38 cellular contexts compared by ENCODE assay signal in genomic region chr1:67184838-67185421, GRCh38. TPM values are rescaled to one million over a fixed set of nuclear protein-coding genes. Genes with fewer than 3 reads are reported as not detected.
"Had no signal": no experiment of that assay in that cellular context is flagged by ENCODE, and none has a peak within 500 bp of the region (broad histone marks: within the 10 kb centered on the region; RNA-seq: fewer than 3 reads in every experiment).

No MANE protein-coding gene starts in this region.

- ATAC-seq: foreskin keratinocyte; gastroesophageal sphincter; heart left ventricle; left cardiac atrium; left lung; naive thymus-derived CD4-positive, alpha-beta T cell; sciatic nerve; stimulated activated naive CD8-positive, alpha-beta T cell treated with anti-CD3 and anti-CD28 coated beads, Interleukin-15, Interleukin-2, amounts not matched to agents 100 U/mL and 50 U/mL, for 24 hours had no signal

- H3K27me3 ChIP-seq: esophagus muscularis mucosa, gastroesophageal sphincter, left lung, right atrium auricular region, testis, tibial artery had no signal

- H3K9me3 Mint-ChIP-seq: type B pancreatic cell had no signal

- H3K4me2 ChIP-seq: smooth muscle cell had no signal

- H3K27ac Mint-ChIP-seq: naive thymus-derived CD4-positive, alpha-beta T cell; nephron progenitor cell; type B pancreatic cell had no signal

- H3K4me1 ChIP-seq: esophagus muscularis mucosa, foreskin keratinocyte, gastroesophageal sphincter, heart left ventricle, left lung, prostate gland, right atrium auricular region, testis, tibial artery had no signal

- FAIRE-seq: islet of Langerhans had no signal

- H3K36me3 Mint-ChIP-seq: type B pancreatic cell had no signal

- DNase-seq: dermis blood vessel endothelial cell; effector memory CD4-positive, alpha-beta T cell; foreskin keratinocyte; heart left ventricle; hippocampal formation; left cardiac atrium; left lung; mesendoderm; midbrain; naive thymus-derived CD4-positive, alpha-beta T cell; nephron progenitor cell; nucleus accumbens; stimulated activated CD4-positive, alpha-beta T cell treated with anti-CD3 and anti-CD28 coated beads, Interleukin-12 subunit alpha, Interleukin-12 subunit beta, amount 100 ng/mL, for 4 hours; stimulated activated CD4-positive, alpha-beta T cell treated with anti-CD3 and anti-CD28 coated beads, Interleukin-1b, Interleukin-23, amount 100 ng/mL, for 48 hours; stimulated activated CD4-positive, alpha-beta T cell treated with anti-CD3 and anti-CD28 coated beads, Interleukin-4, amount 100 ng/mL, for 1 hour; stimulated activated CD8-positive, alpha-beta memory T cell treated with anti-CD3 and anti-CD28 coated beads, Interleukin-4, amount 100 ng/mL, for 48 hours; stimulated activated naive CD8-positive, alpha-beta T cell treated with anti-CD3 and anti-CD28 coated beads, Interleukin-15, Interleukin-2, amounts not matched to agents 100 U/mL and 50 U/mL, for 24 hours; substantia nigra; testis; tibial artery had no signal

- H3K4me1 Mint-ChIP-seq: nephron progenitor cell had no signal

- H3K4me3 ChIP-seq: coronary artery, esophagus muscularis mucosa, gastroesophageal sphincter, heart left ventricle, left lung, prostate gland, right atrium auricular region, smooth muscle cell, testis, tibial artery had no signal

- H3K9me3 ChIP-seq: esophagus muscularis mucosa, gastroesophageal sphincter, heart left ventricle, left lung, prostate gland, right atrium auricular region, testis, tibial artery had no signal

- H3K4me3 Mint-ChIP-seq: naive thymus-derived CD4-positive, alpha-beta T cell; nephron progenitor cell; type B pancreatic cell had no signal

- H3K36me3 ChIP-seq: esophagus muscularis mucosa, gastroesophageal sphincter, heart left ventricle, left lung, prostate gland, right atrium auricular region, tibial artery had no signal

- H3K27ac ChIP-seq: coronary artery, esophagus muscularis mucosa, foreskin keratinocyte, gastroesophageal sphincter, heart left ventricle, left lung, prostate gland, right atrium auricular region, testis, tibial artery had no signal

RNA-seq across cellular contexts. Expression of gene IL23R, which starts 18.7 kb away (rescaled TPM):
- total RNA-seq: dermis blood vessel endothelial cell, endothelial cell of umbilical vein, epithelial cell of proximal tubule, esophagus muscularis mucosa, fibroblast of lung, foreskin keratinocyte, gastroesophageal sphincter, heart left ventricle, kidney epithelial cell, left cardiac atrium, lower leg skin, lung microvascular endothelial cell, osteocyte, right atrium auricular region, sciatic nerve, smooth muscle cell had no signal
- polyA plus RNA-seq: endothelial cell of umbilical vein, fibroblast of lung, foreskin keratinocyte, heart left ventricle, smooth muscle cell, urinary bladder had no signal

RNA-seq across cellular contexts. Expression of gene C1orf141, which starts 50.2 kb away (rescaled TPM):
- total RNA-seq: dermis blood vessel endothelial cell; endothelial cell of umbilical vein; epithelial cell of proximal tubule; esophagus muscularis mucosa; fibroblast of lung; foreskin keratinocyte; gastroesophageal sphincter; heart left ventricle; kidney epithelial cell; left cardiac atrium; lower leg skin; lung microvascular endothelial cell; mucosa of gallbladder; naive thymus-derived CD4-positive, alpha-beta T cell; osteocyte; right atrium auricular region; sciatic nerve; smooth muscle cell; urinary bladder had no signal
- polyA plus RNA-seq: endothelial cell of umbilical vein; fibroblast of lung; foreskin keratinocyte; heart left ventricle; naive thymus-derived CD4-positive, alpha-beta T cell; smooth muscle cell; urinary bladder had no signal
